ENCODE assay signal across 21 cellular contexts in genomic region chr18:38362286-38362792, GRCh38.
DNase-seq lines count a peak whose midpoint lies in the region; FAIRE-seq and TF ChIP-seq lines count a peak whose summit lies in the region.
"Had no signal": no experiment of that assay in that cellular context is flagged by ENCODE, and none has a peak within 500 bp of the region (broad histone marks: within the 10 kb centered on the region; RNA-seq: fewer than 3 reads in every experiment).

No MANE protein-coding gene starts in this region.

- H4K5ac ChIP-seq in H1 (ENCODE audit: insufficient read length, low read depth, low read length) = no peak overlapping the region

- no peak for TF ChIP-seq RAD21 in H1 (IDR thresholded peaks at IDR 0.05 in 1 of 2, conservative IDR thresholded peaks at IDR 0.05 in 1 of 2; ENCODE audit: low read depth in 2 of 2, low read length in 2 of 2)

- H2BK20ac ChIP-seq in H1 (ENCODE audit: low read length) = no peak overlapping the region

- no peaks in the 10 kb centered on the region for H3K79me2 ChIP-seq in H1 (ENCODE audit: control insufficient read depth in 1 of 2, insufficient read depth in 2 of 2, low read length in 2 of 2)

- no peak overlapping the region for H3K27ac ChIP-seq in H1 (ENCODE audit: low read depth, low read length)
- no peak overlapping the region for H3K27ac ChIP-seq in coronary artery
- H3K27ac ChIP-seq: foreskin keratinocyte, left ventricle myocardium inferior, pancreas, right lobe of liver, upper lobe of left lung had no signal

- no peaks in the 10 kb centered on the region for H3K9me3 ChIP-seq in H1 (ENCODE audit: insufficient read depth in 2 of 2, low read depth in 1 of 2, low read length in 1 of 2)
- H3K9me3 ChIP-seq: pancreas, right lobe of liver, upper lobe of left lung had no signal

- H3K14ac ChIP-seq in H1 (ENCODE audit: insufficient read length) = no peak overlapping the region

- H3K23ac ChIP-seq in H1 (ENCODE audit: insufficient read length) = no peak overlapping the region

- no peak overlapping the region for H3K18ac ChIP-seq in H1 (ENCODE audit: extremely low read depth, low read length)

- TF ChIP-seq CTCF in H1 (IDR thresholded peaks at IDR 0.05; ENCODE audit: control extremely low read depth in 1 of 3, insufficient read depth in 1 of 3, low read depth in 1 of 3, low read length in 3 of 3) (no peak), coronary artery (IDR thresholded peaks at IDR 0.05) (no peak), GM10248 (IDR thresholded peaks at IDR 0.05; ENCODE audit: control extremely low read depth, extremely low read depth, low read depth, missing control alignments) (no peak)

- no peak overlapping the region for H4K8ac ChIP-seq in H1 (ENCODE audit: extremely low read depth, insufficient read depth, low read length)

- no peak for TF ChIP-seq EP300 in H1 (IDR thresholded peaks at IDR 0.05; ENCODE audit: borderline replicate concordance in 1 of 2, low read depth in 2 of 2, low read length in 2 of 2)

- H3K4me3 ChIP-seq in H1 (ENCODE audit: extremely low read depth in 1 of 4, insufficient read depth in 2 of 4, low read depth in 3 of 4, low read length in 4 of 4) (no peak overlapping the region), coronary artery (no peak overlapping the region)
- H3K4me3 ChIP-seq: left ventricle myocardium inferior, pancreas, right lobe of liver, upper lobe of left lung had no signal

- no peak overlapping the region for H4K91ac ChIP-seq in H1 (replicated peaks; ENCODE audit: insufficient read length, low read length)

- no peaks in the 10 kb centered on the region for H3K23me2 ChIP-seq in H1 (ENCODE audit: low read depth, low read length)

- H3K4me1 ChIP-seq in H1 (replicated peaks in 1 of 4; ENCODE audit: control insufficient read depth in 3 of 4, insufficient read depth in 4 of 4, low read length in 3 of 4) = peaks cover 0 to 7% (median 2%) of the 10 kb centered on the region in 4 experiments; a peak in 3 of 7 replicates
- H3K4me1 ChIP-seq: foreskin keratinocyte, left ventricle myocardium inferior, pancreas, right lobe of liver, upper lobe of left lung had no signal

- no peaks in the 10 kb centered on the region; a peak in 1 of 8 replicates for H3K36me3 ChIP-seq in H1 (ENCODE audit: control insufficient read depth in 2 of 4, insufficient read depth in 4 of 4, low read length in 3 of 4)
- H3K36me3 ChIP-seq: left ventricle myocardium inferior, pancreas, right lobe of liver, upper lobe of left lung had no signal

- H2AFZ ChIP-seq in H1 (ENCODE audit: low read length) = 0 out of 2 replicates have a peak overlapping the region, but pooled peaks have one; percentile 60

- no peak overlapping the region for H2BK12ac ChIP-seq in H1 (ENCODE audit: low read depth, low read length)

- no peak overlapping the region; a peak in 1 of 4 replicates for H3K4me2 ChIP-seq in H1 (ENCODE audit: insufficient read depth in 1 of 2, low read depth in 2 of 2, low read length in 2 of 2)

- no peak overlapping the region for H2BK5ac ChIP-seq in H1 (ENCODE audit: low read depth, low read length)

- no peak for TF ChIP-seq POLR2A in H1 (IDR thresholded peaks at IDR 0.05; ENCODE audit: control extremely low read depth in 1 of 2, low read depth in 2 of 2, low read length in 2 of 2)

- H3K27me3 ChIP-seq in H1 (replicated peaks in 1 of 4; ENCODE audit: control insufficient read depth in 3 of 4, extremely low read depth in 1 of 4, insufficient read depth in 3 of 4, low read length in 3 of 4) = no peaks in the 10 kb centered on the region
- H3K27me3 ChIP-seq: foreskin keratinocyte, pancreas, right lobe of liver, upper lobe of left lung had no signal

- DNase-seq in DMS 273 (lab: John Stamatoyannopoulos, UW; ENCODE audit: unreplicated experiment) = peak; percentile 80
- DNase-seq in NCI-H146 treated with DMSO at 0.1 percent for 48 hours (lab: John Stamatoyannopoulos, UW; ENCODE audit: unreplicated experiment) = peak; percentile 48
- peak; percentile 36 for DNase-seq in NCI-H510A (lab: John Stamatoyannopoulos, UW)
- DNase-seq in H1 (ENCODE audit: low read depth in 1 of 2, low spot score in 2 of 2) = no peak
- no peak for DNase-seq in coronary artery (ENCODE audit: low spot score)
- no peak for DNase-seq in GM10248 (ENCODE audit: extremely low spot score)
- no peak for DNase-seq in stimulated activated CD4-positive, alpha-beta T cell treated with anti-CD3 and anti-CD28 coated beads, Interleukin-4, amount 100 ng/mL, for 1 hour
- no peak for DNase-seq in stimulated activated CD4-positive, alpha-beta T cell treated with anti-CD3 and anti-CD28 coated beads, Interleukin-4, amount 100 ng/mL, for 4 hours
- DNase-seq: ACHN; activated CD4-positive, alpha-beta T cell treated with anti-CD3 and anti-CD28 coated beads, Interleukin-2, amount 10 ng/mL, durations not matched to agents 7 days and 5 days; activated naive CD8-positive, alpha-beta T cell treated with anti-CD3 and anti-CD28 coated beads, Interleukin-2, amount 10 ng/mL, durations not matched to agents 7 days and 5 days; effector CD4-positive, alpha-beta T cell; erythroblast; foreskin keratinocyte; immature natural killer cell; left ventricle myocardium inferior; MV-4-11; naive thymus-derived CD8-positive, alpha-beta T cell; pancreas; right lobe of liver; upper lobe of left lung had no signal

- H3K56ac ChIP-seq in H1 (replicated peaks; ENCODE audit: insufficient read length, low read depth, low read length) = no peak overlapping the region

- no peaks in the 10 kb centered on the region for H3K79me1 ChIP-seq in H1 (ENCODE audit: low read depth, low read length)

- no peak overlapping the region for H3K9ac ChIP-seq in H1 (replicated peaks in 1 of 4; ENCODE audit: extremely low read depth in 1 of 4, low read depth in 3 of 4, low read length in 3 of 4)

- FAIRE-seq in H1 (lab: Jason Lieb, UNC) = no peak
- FAIRE-seq: pancreas had no signal

- H2AK5ac ChIP-seq in H1 (ENCODE audit: low read depth, low read length) = no peak overlapping the region

- H2BK120ac ChIP-seq in H1 (replicated peaks; ENCODE audit: low read depth, low read length) = no peak overlapping the region

- no peak overlapping the region for H2BK15ac ChIP-seq in H1 (ENCODE audit: low read length)

- 86% methylated on average over 2 of the region's 2 CpGs; no CpG with 5 or more reads in 1 of the 2 experiments for WGBS in H1 (ENCODE audit: extremely low coverage in 1 of 2, insufficient coverage in 1 of 2, insufficient read length in 1 of 2, insufficient replicate concordance in 2 of 2, low coverage in 1 of 2, low lambda C conversion rate in 2 of 2, missing lambda C conversion rate in 1 of 2), 2 experiments

- H3K4ac ChIP-seq in H1 (replicated peaks; ENCODE audit: insufficient read length, low read depth, low read length) = no peak overlapping the region

- no peaks in the 10 kb centered on the region for H4K20me1 ChIP-seq in H1 (replicated peaks in 1 of 2; ENCODE audit: control insufficient read depth in 1 of 2, insufficient read depth in 2 of 2, low read length in 2 of 2)

- POLR2A ChIA-PET in H1 (lab: Charles Lee; ENCODE audit: partially characterized antibody) = no interaction called here
- POLR2A ChIA-PET in GM10248 (lab: Yijun Ruan, JAX) = no interaction called here

- CTCF ChIA-PET in H1 (lab: Charles Lee; ENCODE audit: partially characterized antibody) = no interaction called here
- CTCF ChIA-PET in GM10248 (lab: Yijun Ruan, JAX) = interaction anchor here (0.8 kb wide), 1 partner anchor 14 kb away, joined by 4 read pairs; no protein-coding TSS in a partner anchor

TF ChIP-seq in H1, 55 proteins besides CTCF, POLR2A, EP300 and RAD21:
- TF ChIP-seq TEAD4 (IDR thresholded peaks at IDR 0.05; ENCODE audit: low read depth, low read length) (no peak), TAF1 (IDR thresholded peaks at IDR 0.05; ENCODE audit: low read depth, low read length) (no peak), CBX5 (IDR thresholded peaks at IDR 0.05; ENCODE audit: low read depth, low read length) (no peak), SIN3A (conservative IDR thresholded peaks at IDR 0.05 in 1 of 2, IDR thresholded peaks at IDR 0.05 in 1 of 2; ENCODE audit: low read depth in 1 of 2, low read length in 2 of 2) (no peak), JUND (IDR thresholded peaks at IDR 0.05; ENCODE audit: low read length) (no peak), SP1 (IDR thresholded peaks at IDR 0.05; ENCODE audit: low read depth, low read length) (no peak), RNF2 (IDR thresholded peaks at IDR 0.05; ENCODE audit: borderline replicate concordance, low read depth, low read length, missing control alignments, poor library complexity, severe bottlenecking) (no peak), GTF2F1 (IDR thresholded peaks at IDR 0.05; ENCODE audit: borderline replicate concordance, low read depth, low read length) (no peak)
- TF ChIP-seq, protein P1, sequence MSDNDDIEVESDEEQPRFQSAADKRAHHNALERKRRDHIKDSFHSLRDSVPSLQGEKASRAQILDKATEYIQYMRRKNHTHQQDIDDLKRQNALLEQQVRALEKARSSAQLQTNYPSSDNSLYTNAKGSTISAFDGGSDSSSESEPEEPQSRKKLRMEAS (IDR thresholded peaks at IDR 0.05) = no peak

Comparison
In these comparisons a context has a peak if more than half of its experiments do, and no peak if none do; other contexts are left out.
1. DNase-seq: peak in DMS 273 (single experiment), NCI-H146 treated with DMSO at 0.1 percent for 48 hours (single experiment) and NCI-H510A (single experiment); none in H1 (0 of 2), coronary artery (single experiment), GM10248 (single experiment), stimulated activated CD4-positive, alpha-beta T cell treated with anti-CD3 and anti-CD28 coated beads, Interleukin-4, amount 100 ng/mL, for 1 hour (single experiment) and stimulated activated CD4-positive, alpha-beta T cell treated with anti-CD3 and anti-CD28 coated beads, Interleukin-4, amount 100 ng/mL, for 4 hours (0 of 2).